Comparison of ENCODE assay signal across 10 cellular contexts in genomic region chr11:33936745-33937612, GRCh38. TPM values are rescaled to one million over a fixed set of nuclear protein-coding genes. Genes with fewer than 3 reads are reported as not detected.
DNase-seq lines count a peak whose midpoint lies in the region; ATAC-seq and TF ChIP-seq lines count a peak whose summit lies in the region.
"Had no signal": no experiment of that assay in that cellular context is flagged by ENCODE, and none has a peak within 500 bp of the region (broad histone marks: within the 10 kb centered on the region; RNA-seq: fewer than 3 reads in every experiment).

No MANE protein-coding gene starts in this region.

- CTCF ChIA-PET in RWPE1 (lab: Yijun Ruan, JAX), result no interaction called here

- POLR2A ChIA-PET in RWPE1 (lab: Yijun Ruan, JAX; ENCODE audit: low non-redundant PET), result no interaction called here

- TF ChIP-seq CTCF in RWPE1 (conservative IDR thresholded peaks at IDR 0.05; ENCODE audit: low read depth), result no peak

- ATAC-seq in HG03196 (IDR thresholded peaks at IDR 0.05; ENCODE audit: unreplicated experiment), result no peak
- ATAC-seq in GM21515 (IDR thresholded peaks at IDR 0.05; ENCODE audit: unreplicated experiment), result no peak
- ATAC-seq: GM12878 had no signal

- peak overlapping the region; percentile 23; the same call in 1 of the 2 replicates for H3K27ac ChIP-seq in RWPE1

- DNase-seq in EL, result peak; percentile 66
- DNase-seq in RWPE1 (ENCODE audit: low spot score), result no peak
- DNase-seq in glomerular endothelial cell (ENCODE audit: extremely low read depth, low read depth, low spot score), result peak; percentile 87
- DNase-seq in pulmonary artery endothelial cell (ENCODE audit: low read depth, low spot score), result peak; percentile 90
- no peak for DNase-seq in stimulated activated naive CD4-positive, alpha-beta T cell treated with Interleukin-2 at 50 U/mL for 16 hours (lab: John Stamatoyannopoulos, UW)
- DNase-seq in HT-29 (ENCODE audit: low spot score), result no peak
- DNase-seq: T-helper 1 cell had no signal

RNA-seq across cellular contexts. Expression of gene LMO2, which starts 45.1 kb away (rescaled TPM):
- total RNA-seq in glomerular endothelial cell (47.8 and 67.6 TPM in 2 replicates), pulmonary artery endothelial cell (30.9 and 56.3 TPM in 2 replicates)
- 0.05 and 0.21 TPM in 2 replicates for total RNA-seq in HT-29 (2014; rRNA removed; shearing (Covaris generic))

Comparison
In these comparisons a context has a peak if more than half of its experiments do, and no peak if none do; other contexts are left out.
1. DNase-seq: peak in EL (single experiment), glomerular endothelial cell (single experiment) and pulmonary artery endothelial cell (single experiment); none in RWPE1 (single experiment), stimulated activated naive CD4-positive, alpha-beta T cell treated with Interleukin-2 at 50 U/mL for 16 hours (single experiment) and HT-29 (single experiment).
2. RNA of gene LMO2, which starts 45.1 kb away (total RNA-seq): 47.8 to 67.6 TPM in glomerular endothelial cell and 30.9 to 56.3 TPM in pulmonary artery endothelial cell; 0.05 to 0.21 TPM in HT-29; every median in the first group is over 10 times any median in the second.